ENCODE assay signal across 8 cellular contexts in the genomic region with DNA sequence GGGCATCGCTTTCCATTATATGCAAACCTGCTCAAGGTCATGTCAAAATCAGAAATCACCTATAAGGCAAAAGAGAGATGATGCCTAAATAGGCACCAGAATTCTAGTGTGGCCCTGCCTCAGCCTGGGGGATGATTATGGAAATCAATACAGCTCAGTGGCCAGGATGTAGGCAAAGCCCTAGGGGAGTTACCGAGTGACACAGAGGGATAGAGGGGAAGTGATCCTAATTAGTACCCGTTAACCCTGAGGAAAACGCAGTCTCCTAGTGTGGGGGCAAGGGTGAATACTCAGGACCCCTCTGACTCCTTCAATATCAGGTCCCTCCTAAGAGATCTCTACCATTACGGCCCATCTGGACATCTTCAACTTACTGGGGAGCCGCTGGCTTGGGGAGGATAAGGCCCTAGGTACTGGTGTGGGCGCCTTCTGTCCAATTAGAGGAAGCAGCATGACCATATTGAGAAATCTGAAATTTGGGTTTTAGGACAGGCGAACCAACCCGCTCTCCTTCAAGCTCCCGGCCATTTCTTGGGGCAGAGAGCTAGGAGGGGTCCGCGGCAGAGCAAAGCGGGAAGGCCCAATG. TPM values are rescaled to one million over a fixed set of nuclear protein-coding genes. Genes with fewer than 3 reads are reported as not detected.
DNase-seq lines count a peak whose midpoint lies in the region; ATAC-seq and TF ChIP-seq lines count a peak whose summit lies in the region.

No MANE protein-coding gene starts in this region.

- H3K27ac ChIP-seq in breast epithelium (peak overlapping the region; percentile 83 to 90), liver (ENCODE audit: low read depth in 1 of 2, low read length in 2 of 2) (no peak overlapping the region), tibial nerve (peak overlapping the region; percentile 61 to 87 (median 82))

- H3K9me3 ChIP-seq in breast epithelium (no peaks in the 10 kb centered on the region), liver (ENCODE audit: control insufficient read depth in 4 of 4, low read length in 3 of 4) (no peaks in the 10 kb centered on the region), tibial nerve (no peaks in the 10 kb centered on the region)

- H3K36me3 ChIP-seq in breast epithelium: no peaks in the 10 kb centered on the region
- H3K36me3 ChIP-seq in liver (ENCODE audit: control insufficient read depth in 4 of 4, insufficient read depth in 3 of 4, low read depth in 1 of 4, low read length in 3 of 4): peaks cover 5 to 15% (median 9%) of the 10 kb centered on the region in 4 donors
- H3K36me3 ChIP-seq in tibial nerve: peaks cover 0 to 27% (median 0%) of the 10 kb centered on the region in 3 donors

- TF ChIP-seq POLR2A in breast epithelium (IDR thresholded peaks at IDR 0.05) (no peak), tibial nerve (IDR thresholded peaks at IDR 0.05) (no peak)

- H3K4me3 ChIP-seq in Jurkat, Clone E6-1 (ENCODE audit: low read length): peak overlapping the region; percentile 62
- peak overlapping the region; percentile 90 to 94 (median 94) for H3K4me3 ChIP-seq in breast epithelium
- H3K4me3 ChIP-seq in liver (ENCODE audit: low read depth in 1 of 3, low read length in 3 of 3): peak overlapping the region; percentile 57 to 81 (median 59)
- peak overlapping the region; percentile 70 to 97 (median 81) for H3K4me3 ChIP-seq in tibial nerve

- no peak for TF ChIP-seq EP300 in tibial nerve (IDR thresholded peaks at IDR 0.05)

- 27% methylated on average over 13 of the region's 13 CpGs for WGBS in liver
- WGBS in tibial nerve, 2 donors: 14% methylated on average over 13 of the region's 13 CpGs

- intact Hi-C loops in breast epithelium (cut with DNase I; ENCODE audit: low total_unique reads): no loop called here

- TF ChIP-seq RAD21 in liver (IDR thresholded peaks at IDR 0.05): no peak

- ATAC-seq in GM21447 (IDR thresholded peaks at IDR 0.05; ENCODE audit: unreplicated experiment) (no peak), GM19463 (IDR thresholded peaks at IDR 0.05; ENCODE audit: unreplicated experiment) (no peak)

- DNase-seq in NCI-H524 (lab: John Stamatoyannopoulos, UW) (peak; percentile 29 to 47), NCI-H524 treated with DMSO at 0.1 percent for 48 hours (lab: John Stamatoyannopoulos, UW) (no peak), breast epithelium (ENCODE audit: low spot score in 2 of 2) (no peak), tibial nerve (ENCODE audit: low spot score in 2 of 2) (no peak)
- no peak for DNase-seq in Jurkat, Clone E6-1 (ENCODE audit: low read depth, low spot score)

- H3K9ac ChIP-seq in liver (ENCODE audit: low read depth in 1 of 2, low read length in 2 of 2): no peak overlapping the region

- H3K27me3 ChIP-seq in breast epithelium (no peaks in the 10 kb centered on the region), liver (ENCODE audit: control insufficient read depth in 4 of 4, insufficient read depth in 4 of 4, low read length in 3 of 4) (no peaks in the 10 kb centered on the region), tibial nerve (no peaks in the 10 kb centered on the region)

- TF ChIP-seq CTCF in breast epithelium (IDR thresholded peaks at IDR 0.05) (no peak), liver (IDR thresholded peaks at IDR 0.05; ENCODE audit: low read depth, low read length, missing input control) (no peak), tibial nerve (IDR thresholded peaks at IDR 0.05) (no peak)

- H3K4me1 ChIP-seq in breast epithelium: no peaks in the 10 kb centered on the region
- H3K4me1 ChIP-seq in liver (ENCODE audit: control insufficient read depth in 4 of 4, insufficient read depth in 4 of 4, low read length in 3 of 4): peaks cover 1 to 9% (median 5%) of the 10 kb centered on the region in 4 donors
- H3K4me1 ChIP-seq in tibial nerve: peaks cover 0 to 18% (median 7%) of the 10 kb centered on the region in 4 donors

TF ChIP-seq in liver, 16 proteins besides CTCF, POLR2A, EP300 and RAD21:
- TF ChIP-seq JUND (IDR thresholded peaks at IDR 0.05): no peak
- TF ChIP-seq SP1 (IDR thresholded peaks at IDR 0.05): no peak
- TF ChIP-seq HNF4A (conservative IDR thresholded peaks at IDR 0.05): no peak
- TF ChIP-seq, protein P1, sequence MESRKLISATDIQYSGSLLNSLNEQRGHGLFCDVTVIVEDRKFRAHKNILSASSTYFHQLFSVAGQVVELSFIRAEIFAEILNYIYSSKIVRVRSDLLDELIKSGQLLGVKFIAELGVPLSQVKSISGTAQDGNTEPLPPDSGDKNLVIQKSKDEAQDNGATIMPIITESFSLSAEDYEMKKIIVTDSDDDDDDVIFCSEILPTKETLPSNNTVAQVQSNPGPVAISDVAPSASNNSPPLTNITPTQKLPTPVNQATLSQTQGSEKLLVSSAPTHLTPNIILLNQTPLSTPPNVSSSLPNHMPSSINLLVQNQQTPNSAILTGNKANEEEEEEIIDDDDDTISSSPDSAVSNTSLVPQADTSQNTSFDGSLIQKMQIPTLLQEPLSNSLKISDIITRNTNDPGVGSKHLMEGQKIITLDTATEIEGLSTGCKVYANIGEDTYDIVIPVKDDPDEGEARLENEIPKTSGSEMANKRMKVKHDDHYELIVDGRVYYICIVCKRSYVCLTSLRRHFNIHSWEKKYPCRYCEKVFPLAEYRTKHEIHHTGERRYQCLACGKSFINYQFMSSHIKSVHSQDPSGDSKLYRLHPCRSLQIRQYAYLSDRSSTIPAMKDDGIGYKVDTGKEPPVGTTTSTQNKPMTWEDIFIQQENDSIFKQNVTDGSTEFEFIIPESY (IDR thresholded peaks at IDR 0.05): no peak
- no peak for TF ChIP-seq NR2F2 (IDR thresholded peaks at IDR 0.05)
- TF ChIP-seq TAF1 (conservative IDR thresholded peaks at IDR 0.05): no peak
- no peak for TF ChIP-seq RXRA (IDR thresholded peaks at IDR 0.05)
- TF ChIP-seq, protein P2, sequence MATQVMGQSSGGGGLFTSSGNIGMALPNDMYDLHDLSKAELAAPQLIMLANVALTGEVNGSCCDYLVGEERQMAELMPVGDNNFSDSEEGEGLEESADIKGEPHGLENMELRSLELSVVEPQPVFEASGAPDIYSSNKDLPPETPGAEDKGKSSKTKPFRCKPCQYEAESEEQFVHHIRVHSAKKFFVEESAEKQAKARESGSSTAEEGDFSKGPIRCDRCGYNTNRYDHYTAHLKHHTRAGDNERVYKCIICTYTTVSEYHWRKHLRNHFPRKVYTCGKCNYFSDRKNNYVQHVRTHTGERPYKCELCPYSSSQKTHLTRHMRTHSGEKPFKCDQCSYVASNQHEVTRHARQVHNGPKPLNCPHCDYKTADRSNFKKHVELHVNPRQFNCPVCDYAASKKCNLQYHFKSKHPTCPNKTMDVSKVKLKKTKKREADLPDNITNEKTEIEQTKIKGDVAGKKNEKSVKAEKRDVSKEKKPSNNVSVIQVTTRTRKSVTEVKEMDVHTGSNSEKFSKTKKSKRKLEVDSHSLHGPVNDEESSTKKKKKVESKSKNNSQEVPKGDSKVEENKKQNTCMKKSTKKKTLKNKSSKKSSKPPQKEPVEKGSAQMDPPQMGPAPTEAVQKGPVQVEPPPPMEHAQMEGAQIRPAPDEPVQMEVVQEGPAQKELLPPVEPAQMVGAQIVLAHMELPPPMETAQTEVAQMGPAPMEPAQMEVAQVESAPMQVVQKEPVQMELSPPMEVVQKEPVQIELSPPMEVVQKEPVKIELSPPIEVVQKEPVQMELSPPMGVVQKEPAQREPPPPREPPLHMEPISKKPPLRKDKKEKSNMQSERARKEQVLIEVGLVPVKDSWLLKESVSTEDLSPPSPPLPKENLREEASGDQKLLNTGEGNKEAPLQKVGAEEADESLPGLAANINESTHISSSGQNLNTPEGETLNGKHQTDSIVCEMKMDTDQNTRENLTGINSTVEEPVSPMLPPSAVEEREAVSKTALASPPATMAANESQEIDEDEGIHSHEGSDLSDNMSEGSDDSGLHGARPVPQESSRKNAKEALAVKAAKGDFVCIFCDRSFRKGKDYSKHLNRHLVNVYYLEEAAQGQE (IDR thresholded peaks at IDR 0.05): no peak
- no peak for TF ChIP-seq HNF4G (IDR thresholded peaks at IDR 0.05)
- TF ChIP-seq, protein P3, sequence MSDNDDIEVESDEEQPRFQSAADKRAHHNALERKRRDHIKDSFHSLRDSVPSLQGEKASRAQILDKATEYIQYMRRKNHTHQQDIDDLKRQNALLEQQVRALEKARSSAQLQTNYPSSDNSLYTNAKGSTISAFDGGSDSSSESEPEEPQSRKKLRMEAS (IDR thresholded peaks at IDR 0.05): no peak
- TF ChIP-seq GABPA (IDR thresholded peaks at IDR 0.05 in 1 of 2, conservative IDR thresholded peaks at IDR 0.05 in 1 of 2): no peak
- TF ChIP-seq, protein P4, sequence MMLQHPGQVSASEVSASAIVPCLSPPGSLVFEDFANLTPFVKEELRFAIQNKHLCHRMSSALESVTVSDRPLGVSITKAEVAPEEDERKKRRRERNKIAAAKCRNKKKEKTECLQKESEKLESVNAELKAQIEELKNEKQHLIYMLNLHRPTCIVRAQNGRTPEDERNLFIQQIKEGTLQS (IDR thresholded peaks at IDR 0.05): no peak
- TF ChIP-seq FOXA1 (IDR thresholded peaks at IDR 0.05): no peak
- no peak for TF ChIP-seq EGR1 (IDR thresholded peaks at IDR 0.05; ENCODE audit: low read depth in 2 of 2)
- TF ChIP-seq FOXA2 (IDR thresholded peaks at IDR 0.05): no peak
- TF ChIP-seq YY1 (IDR thresholded peaks at IDR 0.05): no peak

RNA-seq across cellular contexts. Expression of a gene that starts 0.7 kb away (rescaled TPM):
- polyA plus RNA-seq in Jurkat, Clone E6-1 (2012; ENCODE audit: insufficient read depth, insufficient read length): 78.9 TPM
- 10 to 100 TPM; 50.2 to 83.9 (median 60.6) TPM for total RNA-seq in breast epithelium
- total RNA-seq in liver: 10 to 100 TPM; 15.3 to 32.0 TPM
- polyA plus RNA-seq in liver: 10 to 100 TPM; 25.1 to 28.8 TPM
- 10 to 100 TPM; 31.0 to 77.1 (median 33.0) TPM for total RNA-seq in tibial nerve

RNA-seq across cellular contexts. Expression of a gene that starts 2.3 kb away (rescaled TPM):
- not detected for polyA plus RNA-seq in Jurkat, Clone E6-1 (2012; ENCODE audit: insufficient read depth, insufficient read length)
- total RNA-seq in breast epithelium (under 1 TPM in 2 of 3 donors, not detected in 1; 0.80 to 0.88 TPM), liver (under 1 TPM in 1 of 2 donors, not detected in 1; 0.17 TPM), tibial nerve (not detected)
- polyA plus RNA-seq in liver: under 1 TPM; 0.03 to 0.07 TPM

RNA-seq across cellular contexts. Expression of a gene that starts 22.5 kb away (rescaled TPM):
- 0.44 TPM for polyA plus RNA-seq in Jurkat, Clone E6-1 (2012; ENCODE audit: insufficient read depth, insufficient read length)
- total RNA-seq in breast epithelium: 10 to 100 TPM; 35.9 to 43.3 (median 39.4) TPM
- total RNA-seq in liver: 10 to 100 TPM in 1 of 2 donors, 1 to 10 TPM in 1; 6.2 to 17.6 TPM
- polyA plus RNA-seq in liver: 1 to 10 TPM in 1 of 2 donors, under 1 TPM in 1; 0.71 to 5.0 TPM
- total RNA-seq in tibial nerve: 100 to 1,000 TPM in 1 of 4 donors, 10 to 100 TPM in 3; 47.9 to 103 (median 77.4) TPM

RNA-seq across cellular contexts. Expression of a gene that starts 23.6 kb away (rescaled TPM):
- polyA plus RNA-seq in Jurkat, Clone E6-1 (2012; ENCODE audit: insufficient read depth, insufficient read length): 10.5 TPM
- total RNA-seq in breast epithelium (10 to 100 TPM in 2 of 3 donors, 1 to 10 TPM in 1; 6.2 to 19.0 (median 14.9) TPM), liver (1 to 10 TPM; 2.6 to 5.6 TPM), tibial nerve (10 to 100 TPM; 14.7 to 23.9 (median 22.0) TPM)
- polyA plus RNA-seq in liver: 1 to 10 TPM; 1.7 to 2.0 TPM

RNA-seq across cellular contexts. Expression of a gene that starts 29.9 kb away (rescaled TPM):
- 1.7 TPM for polyA plus RNA-seq in Jurkat, Clone E6-1 (2012; ENCODE audit: insufficient read depth, insufficient read length)
- 10 to 100 TPM; 22.6 to 35.7 (median 25.1) TPM for total RNA-seq in breast epithelium
- 10 to 100 TPM; 11.9 to 12.6 TPM for total RNA-seq in liver
- polyA plus RNA-seq in liver: 1 to 10 TPM in 1 of 2 donors, under 1 TPM in 1; 0.68 to 2.4 TPM
- total RNA-seq in tibial nerve: 10 to 100 TPM; 27.3 to 42.2 (median 32.7) TPM

Comparison
In these comparisons a context has a peak if more than half of its experiments do, and no peak if none do; other contexts are left out.
1. DNase-seq: peak in NCI-H524 (2 of 2); none in NCI-H524 treated with DMSO at 0.1 percent for 48 hours (single experiment), Jurkat, Clone E6-1 (single experiment), breast epithelium (0 of 2) and tibial nerve (0 of 2).
2. H3K27ac ChIP-seq: peak in breast epithelium (2 of 2) and tibial nerve (4 of 4); none in liver (0 of 2).
3. Peak in every context shown above with its lines, with median percentiles within 50 percentile points of each other: H3K4me3 ChIP-seq.